Comparison of ENCODE assay signal across 20 cellular contexts in the genomic region with DNA sequence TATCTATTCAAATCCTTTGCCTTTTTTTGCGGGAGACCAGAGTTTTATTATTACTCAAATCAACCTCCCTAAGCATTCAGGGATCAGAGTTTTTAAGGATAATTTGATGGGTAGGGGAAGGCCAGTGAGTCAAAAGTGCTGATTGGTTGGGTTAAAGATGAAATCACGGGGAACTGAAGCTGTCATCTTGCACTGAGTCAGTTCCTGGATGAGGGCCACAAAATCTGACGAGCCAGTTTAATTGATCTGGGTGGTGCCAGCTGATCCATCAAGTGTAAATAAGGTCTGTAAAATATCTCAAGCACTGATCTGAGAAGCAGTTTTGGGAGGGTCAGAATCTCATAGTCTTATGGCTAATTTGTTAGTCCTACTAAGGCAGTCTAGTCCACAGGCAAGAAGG.
"Had no signal": no experiment of that assay in that cellular context is flagged by ENCODE, and none has a peak within 500 bp of the region (broad histone marks: within the 10 kb centered on the region; RNA-seq: fewer than 3 reads in every experiment).

No MANE protein-coding gene starts in this region.

- H3K36me3 Mint-ChIP-seq: activated naive CD4-positive, alpha-beta T cell treated with anti-CD3 and anti-CD28 coated beads, Interleukin-2, amount 50 U/mL, for 72 hours; mesothelial cell of epicardium had no signal

- H3K9me3 Mint-ChIP-seq: activated CD8-positive, alpha-beta T cell treated with anti-CD3 and anti-CD28 coated beads for 36 hours; activated naive CD4-positive, alpha-beta T cell treated with anti-CD3 and anti-CD28 coated beads, Interleukin-2, amount 50 U/mL, for 72 hours; activated T-cell treated with anti-CD3 and anti-CD28 coated beads, Interleukin-2, amount 50 U/mL, for 4 hours had no signal

- H3K4me1 ChIP-seq: esophagus muscularis mucosa, heart right ventricle, lower lobe of right lung, sigmoid colon, stomach, upper lobe of right lung had no signal

- H3K36me3 ChIP-seq: esophagus muscularis mucosa, heart right ventricle, lower lobe of right lung, sigmoid colon, stomach, thoracic aorta, upper lobe of right lung had no signal

- H3K27ac Mint-ChIP-seq: activated CD8-positive, alpha-beta T cell treated with anti-CD3 and anti-CD28 coated beads for 36 hours; activated naive CD4-positive, alpha-beta T cell treated with anti-CD3 and anti-CD28 coated beads, Interleukin-2, amount 50 U/mL, for 72 hours; mesothelial cell of epicardium; T-helper 17 cell had no signal

- H3K4me1 Mint-ChIP-seq: mesothelial cell of epicardium, neural crest cell, T-helper 17 cell had no signal

- H3K27ac ChIP-seq: coronary artery, esophagus muscularis mucosa, heart right ventricle, lower lobe of right lung, sigmoid colon, stomach, thoracic aorta, upper lobe of right lung had no signal

- DNase-seq: activated CD4-positive, alpha-beta T cell treated with anti-CD3 and anti-CD28 coated beads for 4 hours; activated CD8-positive, alpha-beta T cell treated with anti-CD3 and anti-CD28 coated beads for 36 hours; activated effector memory CD4-positive, alpha-beta T cell treated with anti-CD3 and anti-CD28 coated beads, Interleukin-2, amount 50 U/mL, for 16 hours; activated T-cell treated with anti-CD3 and anti-CD28 coated beads, Interleukin-2, amount 50 U/mL, for 4 hours; central memory CD4-positive, alpha-beta T cell; heart right ventricle; left colon; lower lobe of right lung; sigmoid colon; stimulated activated CD4-positive, alpha-beta T cell treated with anti-CD3 and anti-CD28 coated beads, Interleukin-1b, Interleukin-23, amount 100 ng/mL, for 48 hours; stomach; T-helper 17 cell; upper lobe of right lung had no signal

- H3K27me3 ChIP-seq: esophagus muscularis mucosa, heart right ventricle, sigmoid colon, stomach had no signal

- H3K4me3 Mint-ChIP-seq: activated CD8-positive, alpha-beta T cell treated with anti-CD3 and anti-CD28 coated beads for 36 hours; activated T-cell treated with anti-CD3 and anti-CD28 coated beads, Interleukin-2, amount 50 U/mL, for 4 hours; mesothelial cell of epicardium; neural crest cell; T-helper 17 cell had no signal

- ATAC-seq: activated CD8-positive, alpha-beta T cell treated with anti-CD3 and anti-CD28 coated beads for 36 hours; activated naive CD4-positive, alpha-beta T cell treated with anti-CD3 and anti-CD28 coated beads, Interleukin-2, amount 50 U/mL, for 72 hours; activated T-cell treated with anti-CD3 and anti-CD28 coated beads, Interleukin-2, amount 50 U/mL, for 4 hours; heart right ventricle; left colon; lower lobe of right lung; T-helper 17 cell; upper lobe of right lung had no signal

- H3K9me3 ChIP-seq: esophagus muscularis mucosa, lower lobe of right lung, sigmoid colon, thoracic aorta, upper lobe of right lung had no signal

- H3K4me3 ChIP-seq: coronary artery, esophagus muscularis mucosa, heart right ventricle, lower lobe of right lung, sigmoid colon, stomach, thoracic aorta, upper lobe of right lung had no signal

- FAIRE-seq: frontal cortex had no signal
